ENCODE assay signal across 8 cellular contexts in genomic region chr4:145732001-145732400, GRCh38. TPM values are rescaled to one million over a fixed set of nuclear protein-coding genes. Genes with fewer than 3 reads are reported as not detected.
DNase-seq lines count a peak whose midpoint lies in the region; ATAC-seq and TF ChIP-seq lines count a peak whose summit lies in the region.

No MANE protein-coding gene starts in this region.

- H3K4me3 Mint-ChIP-seq in Caco-2 (ENCODE audit: unreplicated experiment) (peak overlapping the region; percentile 84), endodermal cell (peak overlapping the region; percentile 56), neural progenitor cell (peak overlapping the region; percentile 62)

- no peak overlapping the region for H3K9ac ChIP-seq in endodermal cell (ENCODE audit: extremely low read depth, low read length, poor library complexity, severe bottlenecking)
- H3K9ac ChIP-seq in neural progenitor cell, result no peak overlapping the region

- H3K4me2 ChIP-seq in OCI-LY7 (ENCODE audit: low read length), result peak overlapping the region; percentile 36; the same call in 1 of the 2 replicates
- H3K4me2 ChIP-seq in neural progenitor cell, result peak overlapping the region; percentile 78

- H3F3A ChIP-seq in neural progenitor cell (ENCODE audit: low read depth), result peaks cover 24% of the 10 kb centered on the region

- H3K4me1 ChIP-seq in Caco-2 (peaks cover 49% of the 10 kb centered on the region), OCI-LY7 (ENCODE audit: insufficient read depth, low read length, poor library complexity, severe bottlenecking) (peaks cover 6% of the 10 kb centered on the region), endodermal cell (ENCODE audit: control insufficient read depth, insufficient read depth, low read length) (peaks cover 28% of the 10 kb centered on the region), neural progenitor cell (peaks cover 16% of the 10 kb centered on the region)

- 96% methylated on average over 3 of the region's 3 CpGs; no CpG with 5 or more reads in 1 of the 2 experiments for WGBS in endodermal cell (ENCODE audit: insufficient coverage in 1 of 2, insufficient read length in 1 of 2), 2 experiments

- ATAC-seq in GM21390 (IDR thresholded peaks at IDR 0.05; ENCODE audit: unreplicated experiment) (no peak), GM19324 (IDR thresholded peaks at IDR 0.05; ENCODE audit: low FRiP score, unreplicated experiment) (no peak)

- H3K9me2 ChIP-seq in OCI-LY7 (ENCODE audit: insufficient read depth, low read length), result no peaks in the 10 kb centered on the region

- H3K4me3 ChIP-seq in Caco-2 (ENCODE audit: low read depth, low read length) (peak overlapping the region; percentile 63), OCI-LY7 (ENCODE audit: low read depth, low read length, poor library complexity, severe bottlenecking) (peak overlapping the region; percentile 33), endodermal cell (ENCODE audit: low read length) (peak overlapping the region; percentile 50), neural progenitor cell (no peak overlapping the region)

- TSS peak; percentile 80 for BruUV-seq in Caco-2 (replicated peaks; lab: Mats Ljungman, UMichigan)
- BruUV-seq in OCI-LY7 (replicated peaks; lab: Mats Ljungman, UMichigan), result no TSS peak

- H3K27me3 ChIP-seq in Caco-2 (replicated peaks; ENCODE audit: control insufficient read depth, insufficient read depth, low read length), result no peaks in the 10 kb centered on the region
- H3K27me3 ChIP-seq in endodermal cell (ENCODE audit: control insufficient read depth, insufficient read depth, low read length, poor library complexity, severe bottlenecking), result no peaks in the 10 kb centered on the region
- no peaks in the 10 kb centered on the region for H3K27me3 ChIP-seq in neural progenitor cell

- H3K27ac Mint-ChIP-seq in Caco-2 (ENCODE audit: unreplicated experiment), result peak overlapping the region; percentile 89
- peak overlapping the region; percentile 74 for H3K27ac Mint-ChIP-seq in endodermal cell
- peak overlapping the region; percentile 53 for H3K27ac Mint-ChIP-seq in neural progenitor cell

- H3K36me3 Mint-ChIP-seq in Caco-2 (ENCODE audit: insufficient read depth, unreplicated experiment) (no peaks in the 10 kb centered on the region), endodermal cell (ENCODE audit: low read depth) (peaks cover 4% of the 10 kb centered on the region), neural progenitor cell (no peaks in the 10 kb centered on the region)

- H3K9me3 ChIP-seq in Caco-2, result no peaks in the 10 kb centered on the region
- H3K9me3 ChIP-seq in OCI-LY7 (ENCODE audit: low read length), result no peaks in the 10 kb centered on the region
- no peaks in the 10 kb centered on the region for H3K9me3 ChIP-seq in endodermal cell (ENCODE audit: control insufficient read depth, low read length)
- no peaks in the 10 kb centered on the region for H3K9me3 ChIP-seq in neural progenitor cell (ENCODE audit: low read depth)

- CTCF ChIA-PET in Caco-2 (lab: Charles Lee) (no interaction called here), OCI-LY7 (lab: Charles Lee; ENCODE audit: unreplicated experiment) (no interaction called here)

- DNase-seq in Caco-2 (no peak), OCI-LY7 (ENCODE audit: low spot score) (no peak), endodermal cell (no peak), neural progenitor cell (ENCODE audit: low spot score) (peak; percentile 20), germinal center (ENCODE audit: low spot score) (no peak)
- DNase-seq in stimulated activated CD4-positive, alpha-beta T cell treated with anti-CD3 and anti-CD28 coated beads, Interleukin-2, amount 100 ng/mL, for 24 hours, result no peak

- H3K27ac ChIP-seq in OCI-LY7 (ENCODE audit: low read depth, low read length, poor library complexity, severe bottlenecking) (no peak overlapping the region), endodermal cell (ENCODE audit: low read depth, low read length) (peak overlapping the region; percentile 60), neural progenitor cell (peak overlapping the region; percentile 91)

- H3K4me1 Mint-ChIP-seq in Caco-2 (ENCODE audit: low read depth, unreplicated experiment) (peaks cover 27% of the 10 kb centered on the region), endodermal cell (peaks cover 57% of the 10 kb centered on the region), neural progenitor cell (peaks cover 47% of the 10 kb centered on the region)

- H3K27me3 Mint-ChIP-seq in Caco-2 (ENCODE audit: insufficient read depth, unreplicated experiment) (no peaks in the 10 kb centered on the region), endodermal cell (ENCODE audit: insufficient read depth) (no peaks in the 10 kb centered on the region), neural progenitor cell (ENCODE audit: insufficient read depth, low read depth) (peaks cover 9% of the 10 kb centered on the region)

- intact Hi-C loops in Caco-2 (cut with micrococcal nuclease; ENCODE audit: unreplicated experiment), result loop anchor here (5.0 kb wide), 1 partner anchor 205 kb away; the partner anchor contains the start of gene ZNF827
- intact Hi-C loops in OCI-LY7 (cut with micrococcal nuclease; ENCODE audit: unreplicated experiment), result no loop called here

- TF ChIP-seq CTCF in Caco-2 (IDR thresholded peaks at IDR 0.05; ENCODE audit: insufficient read depth in 1 of 2, low read depth in 1 of 2, low read length in 1 of 2, severe bottlenecking in 1 of 2, unreplicated experiment in 1 of 2) (no peak), OCI-LY7 (conservative IDR thresholded peaks at IDR 0.05; ENCODE audit: low read length) (no peak), endodermal cell (conservative IDR thresholded peaks at IDR 0.05) (no peak), neural progenitor cell (IDR thresholded peaks at IDR 0.05) (no peak)

- H3K79me2 ChIP-seq in OCI-LY7 (ENCODE audit: insufficient read depth, low read depth, low read length) (no peaks in the 10 kb centered on the region), neural progenitor cell (ENCODE audit: low read depth) (no peaks in the 10 kb centered on the region)

- POLR2A ChIA-PET in Caco-2 (lab: Charles Lee) (no interaction called here), OCI-LY7 (lab: Charles Lee) (no interaction called here)

- H2AFZ ChIP-seq in OCI-LY7 (ENCODE audit: low read length) (peak overlapping the region; percentile 28; the same call in 1 of the 2 replicates), neural progenitor cell (replicated peaks) (peak overlapping the region; percentile 93)

- H4K20me1 ChIP-seq in OCI-LY7 (ENCODE audit: insufficient read depth, low read length) (no peaks in the 10 kb centered on the region), neural progenitor cell (ENCODE audit: low read depth) (no peaks in the 10 kb centered on the region)

- H3K9me3 Mint-ChIP-seq in Caco-2 (ENCODE audit: unreplicated experiment), result no peaks in the 10 kb centered on the region
- peaks cover 6% of the 10 kb centered on the region for H3K9me3 Mint-ChIP-seq in endodermal cell
- H3K9me3 Mint-ChIP-seq in neural progenitor cell, result peaks cover 3% of the 10 kb centered on the region

- H3K36me3 ChIP-seq in Caco-2 (ENCODE audit: control insufficient read depth, insufficient read depth, low read length) (no peaks in the 10 kb centered on the region), OCI-LY7 (ENCODE audit: insufficient read depth, low read length) (no peaks in the 10 kb centered on the region), endodermal cell (ENCODE audit: control insufficient read depth, insufficient read depth, low read length) (no peaks in the 10 kb centered on the region), neural progenitor cell (no peaks in the 10 kb centered on the region)

RNA-seq across cellular contexts. Expression of gene C4orf51, which starts 52.1 kb away (rescaled TPM):
- total RNA-seq in Caco-2 (2022), result not detected in 2 replicates
- not detected in 2 replicates for total RNA-seq in OCI-LY7 (2014; rRNA removed; shearing (Covaris generic))
- not detected in 2 replicates for total RNA-seq in OCI-LY7 (2022)
- 1 to 10 TPM in 1 of 2 donors, not detected in 1; 6.8 TPM for total RNA-seq in endodermal cell
- polyA plus RNA-seq in endodermal cell (2013, experiment 1 of 2), result not detected
- polyA plus RNA-seq in endodermal cell (2013, experiment 2 of 2), result not detected
- not detected in 2 replicates for total RNA-seq in neural progenitor cell (ENCODE audit: low replicate concordance)
